In genomic region chr20:44402391-44403193, GRCh38 we compare ENCODE assay signal across 1 cellular context.
TF ChIP-seq lines count a peak whose summit lies in the region.

No MANE protein-coding gene starts in this region.

TF ChIP-seq in HepG2, 621 proteins besides CTCF, POLR2A, EP300 and RAD21 (continued from another document and continues in another):
- no peak; the same call in 1 of the 2 replicates for TF ChIP-seq ZNF414 (CRISPR knock-in tag; IDR thresholded peaks at IDR 0.05)
- TF ChIP-seq SIN3A (IDR thresholded peaks at IDR 0.05; ENCODE audit: borderline replicate concordance, low read depth, low read length) = 0 out of 2 replicates have a peak, but pooled peaks have one; percentile 47
- TF ChIP-seq ZNF546 (CRISPR knock-in tag; conservative IDR thresholded peaks at IDR 0.05) = no peak; the same call in 1 of the 2 replicates
- TF ChIP-seq ARNTL (CRISPR knock-in tag; IDR thresholded peaks at IDR 0.05) = peak; percentile 88
- TF ChIP-seq ARNT2 (CRISPR knock-in tag; IDR thresholded peaks at IDR 0.05; ENCODE audit: low read depth) = no peak
- TF ChIP-seq THAP11 (CRISPR knock-in tag; IDR thresholded peaks at IDR 0.05) = peak; percentile 34; the same call in 1 of the 2 replicates
- TF ChIP-seq, protein P1, sequence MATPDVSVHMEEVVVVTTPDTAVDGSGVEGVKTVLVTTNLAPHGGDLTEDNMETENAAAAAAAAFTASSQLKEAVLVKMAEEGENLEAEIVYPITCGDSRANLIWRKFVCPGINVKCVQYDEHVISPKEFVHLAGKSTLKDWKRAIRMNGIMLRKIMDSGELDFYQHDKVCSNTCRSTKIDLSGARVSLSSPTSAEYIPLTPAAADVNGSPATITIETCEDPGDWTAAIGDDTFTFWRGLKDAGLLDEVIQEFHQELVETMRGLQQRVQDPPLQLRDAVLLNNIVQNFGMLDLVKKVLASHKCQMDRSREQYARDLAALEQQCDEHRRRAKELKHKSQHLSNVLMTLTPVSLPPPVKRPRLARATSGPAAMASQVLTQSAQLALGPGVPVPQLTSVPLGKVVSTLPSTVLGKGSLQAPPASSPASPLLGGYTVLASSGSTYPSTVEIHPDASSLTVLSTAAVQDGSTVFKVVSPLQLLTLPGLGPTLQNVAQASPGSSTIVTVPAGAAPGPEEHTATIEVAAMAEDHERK (CRISPR knock-in tag; IDR thresholded peaks at IDR 0.05; ENCODE audit: low read depth) = no peak
- no peak for TF ChIP-seq SYNCRIP (IDR thresholded peaks at IDR 0.05; ENCODE audit: insufficient read depth, low read depth, low read length)
- TF ChIP-seq, protein P2, sequence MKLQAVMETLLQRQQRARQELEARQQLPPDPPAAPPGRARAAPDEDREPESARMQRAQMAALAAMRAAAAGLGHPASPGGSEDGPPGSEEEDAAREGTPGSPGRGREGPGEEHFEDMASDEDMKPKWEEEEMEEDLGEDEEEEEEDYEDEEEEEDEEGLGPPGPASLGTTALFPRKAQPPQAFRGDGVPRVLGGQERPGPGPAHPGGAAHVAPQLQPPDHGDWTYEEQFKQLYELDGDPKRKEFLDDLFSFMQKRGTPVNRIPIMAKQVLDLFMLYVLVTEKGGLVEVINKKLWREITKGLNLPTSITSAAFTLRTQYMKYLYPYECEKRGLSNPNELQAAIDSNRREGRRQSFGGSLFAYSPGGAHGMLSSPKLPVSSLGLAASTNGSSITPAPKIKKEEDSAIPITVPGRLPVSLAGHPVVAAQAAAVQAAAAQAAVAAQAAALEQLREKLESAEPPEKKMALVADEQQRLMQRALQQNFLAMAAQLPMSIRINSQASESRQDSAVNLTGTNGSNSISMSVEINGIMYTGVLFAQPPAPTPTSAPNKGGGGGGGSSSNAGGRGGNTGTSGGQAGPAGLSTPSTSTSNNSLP (IDR thresholded peaks at IDR 0.05; ENCODE audit: low read depth, low read length) = no peak
- peak; percentile 61; the same call in 1 of the 2 replicates for TF ChIP-seq DMTF1 (CRISPR knock-in tag; IDR thresholded peaks at IDR 0.05)
- TF ChIP-seq ZNF558 (CRISPR knock-in tag; IDR thresholded peaks at IDR 0.05; ENCODE audit: borderline replicate concordance) = no peak; the same call in 1 of the 2 replicates
- peak; percentile 60 for TF ChIP-seq ZNF883 (CRISPR knock-in tag; IDR thresholded peaks at IDR 0.05; ENCODE audit: not compliant biosample characterization)
- peak; percentile 82 for TF ChIP-seq ZNF451 (CRISPR knock-in tag; IDR thresholded peaks at IDR 0.05)
- TF ChIP-seq PHF8 (CRISPR knock-in tag; IDR thresholded peaks at IDR 0.05) = peak; percentile 61
- no peak for TF ChIP-seq ZNF3 (CRISPR knock-in tag; IDR thresholded peaks at IDR 0.05)
- TF ChIP-seq ZNF275 (CRISPR knock-in tag; IDR thresholded peaks at IDR 0.05; ENCODE audit: borderline replicate concordance) = peak; percentile 48; the same call in 1 of the 2 replicates
- TF ChIP-seq DDIT3 (CRISPR knock-in tag; IDR thresholded peaks at IDR 0.05) = no peak
- 0 out of 2 replicates have a peak, but pooled peaks have one; percentile 50 for TF ChIP-seq ZNF101 (CRISPR knock-in tag; IDR thresholded peaks at IDR 0.05; ENCODE audit: borderline replicate concordance, low read depth)
- peak; percentile 80; the same call in 1 of the 2 replicates for TF ChIP-seq ZNF749 (CRISPR knock-in tag; IDR thresholded peaks at IDR 0.05; ENCODE audit: borderline replicate concordance)
- no peak for TF ChIP-seq CHD2 (IDR thresholded peaks at IDR 0.05; ENCODE audit: low read depth, low read length)
- TF ChIP-seq HMGA1 (CRISPR knock-in tag; conservative IDR thresholded peaks at IDR 0.05) = no peak
- no peak; the same call in none of the 2 replicates for TF ChIP-seq ZNF350 (CRISPR knock-in tag; IDR thresholded peaks at IDR 0.05; ENCODE audit: borderline replicate concordance, low read depth)
- TF ChIP-seq, protein P3, sequence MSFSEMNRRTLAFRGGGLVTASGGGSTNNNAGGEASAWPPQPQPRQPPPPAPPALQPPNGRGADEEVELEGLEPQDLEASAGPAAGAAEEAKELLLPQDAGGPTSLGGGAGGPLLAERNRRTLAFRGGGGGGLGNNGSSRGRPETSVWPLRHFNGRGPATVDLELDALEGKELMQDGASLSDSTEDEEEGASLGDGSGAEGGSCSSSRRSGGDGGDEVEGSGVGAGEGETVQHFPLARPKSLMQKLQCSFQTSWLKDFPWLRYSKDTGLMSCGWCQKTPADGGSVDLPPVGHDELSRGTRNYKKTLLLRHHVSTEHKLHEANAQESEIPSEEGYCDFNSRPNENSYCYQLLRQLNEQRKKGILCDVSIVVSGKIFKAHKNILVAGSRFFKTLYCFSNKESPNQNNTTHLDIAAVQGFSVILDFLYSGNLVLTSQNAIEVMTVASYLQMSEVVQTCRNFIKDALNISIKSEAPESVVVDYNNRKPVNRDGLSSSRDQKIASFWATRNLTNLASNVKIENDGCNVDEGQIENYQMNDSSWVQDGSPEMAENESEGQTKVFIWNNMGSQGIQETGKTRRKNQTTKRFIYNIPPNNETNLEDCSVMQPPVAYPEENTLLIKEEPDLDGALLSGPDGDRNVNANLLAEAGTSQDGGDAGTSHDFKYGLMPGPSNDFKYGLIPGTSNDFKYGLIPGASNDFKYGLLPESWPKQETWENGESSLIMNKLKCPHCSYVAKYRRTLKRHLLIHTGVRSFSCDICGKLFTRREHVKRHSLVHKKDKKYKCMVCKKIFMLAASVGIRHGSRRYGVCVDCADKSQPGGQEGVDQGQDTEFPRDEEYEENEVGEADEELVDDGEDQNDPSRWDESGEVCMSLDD (CRISPR knock-in tag; IDR thresholded peaks at IDR 0.05; ENCODE audit: borderline replicate concordance) = 0 out of 2 replicates have a peak, but pooled peaks have one; percentile 41
- TF ChIP-seq ZBTB37 (CRISPR knock-in tag; IDR thresholded peaks at IDR 0.05) = no peak
- no peak for TF ChIP-seq ZNF816 (CRISPR knock-in tag; IDR thresholded peaks at IDR 0.05; ENCODE audit: borderline replicate concordance)
- TF ChIP-seq HNRNPUL1 (IDR thresholded peaks at IDR 0.05; ENCODE audit: low read depth, low read length) = no peak
- no peak for TF ChIP-seq TSC22D2 (CRISPR knock-in tag; IDR thresholded peaks at IDR 0.05; ENCODE audit: borderline replicate concordance)
- TF ChIP-seq ZNF256 (CRISPR knock-in tag; conservative IDR thresholded peaks at IDR 0.05) = 0 out of 2 replicates have a peak, but pooled peaks have one; percentile 59
- TF ChIP-seq BHLHE40 (IDR thresholded peaks at IDR 0.05; ENCODE audit: low read length) = peak; percentile 94
- TF ChIP-seq XBP1 (CRISPR knock-in tag; IDR thresholded peaks at IDR 0.05) = no peak
- TF ChIP-seq RBM22 (optimal IDR thresholded peaks at IDR 0.05; ENCODE audit: low read length) = peak; percentile 74
- peak; percentile 13; the same call in 1 of the 2 replicates for TF ChIP-seq KMT2B (CRISPR knock-in tag; IDR thresholded peaks at IDR 0.05)
- TF ChIP-seq GTF2F1 (IDR thresholded peaks at IDR 0.05; ENCODE audit: low read length) = no peak
- TF ChIP-seq KLF11 (CRISPR knock-in tag; IDR thresholded peaks at IDR 0.05) = no peak
- TF ChIP-seq HDAC1 (CRISPR knock-in tag; IDR thresholded peaks at IDR 0.05) = peak; percentile 56
- 0 out of 2 replicates have a peak, but pooled peaks have one; percentile 20 for TF ChIP-seq ZNF44 (CRISPR knock-in tag; IDR thresholded peaks at IDR 0.05)
- TF ChIP-seq ZBTB21 (CRISPR knock-in tag; IDR thresholded peaks at IDR 0.05) = no peak
- TF ChIP-seq, protein P4, sequence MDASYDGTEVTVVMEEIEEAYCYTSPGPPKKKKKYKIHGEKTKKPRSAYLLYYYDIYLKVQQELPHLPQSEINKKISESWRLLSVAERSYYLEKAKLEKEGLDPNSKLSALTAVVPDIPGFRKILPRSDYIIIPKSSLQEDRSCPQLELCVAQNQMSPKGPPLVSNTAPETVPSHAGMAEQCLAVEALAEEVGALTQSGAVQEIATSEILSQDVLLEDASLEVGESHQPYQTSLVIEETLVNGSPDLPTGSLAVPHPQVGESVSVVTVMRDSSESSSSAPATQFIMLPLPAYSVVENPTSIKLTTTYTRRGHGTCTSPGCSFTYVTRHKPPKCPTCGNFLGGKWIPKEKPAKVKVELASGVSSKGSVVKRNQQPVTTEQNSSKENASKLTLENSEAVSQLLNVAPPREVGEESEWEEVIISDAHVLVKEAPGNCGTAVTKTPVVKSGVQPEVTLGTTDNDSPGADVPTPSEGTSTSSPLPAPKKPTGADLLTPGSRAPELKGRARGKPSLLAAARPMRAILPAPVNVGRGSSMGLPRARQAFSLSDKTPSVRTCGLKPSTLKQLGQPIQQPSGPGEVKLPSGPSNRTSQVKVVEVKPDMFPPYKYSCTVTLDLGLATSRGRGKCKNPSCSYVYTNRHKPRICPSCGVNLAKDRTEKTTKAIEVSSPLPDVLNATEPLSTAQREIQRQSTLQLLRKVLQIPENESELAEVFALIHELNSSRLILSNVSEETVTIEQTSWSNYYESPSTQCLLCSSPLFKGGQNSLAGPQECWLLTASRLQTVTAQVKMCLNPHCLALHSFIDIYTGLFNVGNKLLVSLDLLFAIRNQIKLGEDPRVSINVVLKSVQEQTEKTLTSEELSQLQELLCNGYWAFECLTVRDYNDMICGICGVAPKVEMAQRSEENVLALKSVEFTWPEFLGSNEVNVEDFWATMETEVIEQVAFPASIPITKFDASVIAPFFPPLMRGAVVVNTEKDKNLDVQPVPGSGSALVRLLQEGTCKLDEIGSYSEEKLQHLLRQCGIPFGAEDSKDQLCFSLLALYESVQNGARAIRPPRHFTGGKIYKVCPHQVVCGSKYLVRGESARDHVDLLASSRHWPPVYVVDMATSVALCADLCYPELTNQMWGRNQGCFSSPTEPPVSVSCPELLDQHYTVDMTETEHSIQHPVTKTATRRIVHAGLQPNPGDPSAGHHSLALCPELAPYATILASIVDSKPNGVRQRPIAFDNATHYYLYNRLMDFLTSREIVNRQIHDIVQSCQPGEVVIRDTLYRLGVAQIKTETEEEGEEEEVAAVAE (CRISPR knock-in tag; IDR thresholded peaks at IDR 0.05; ENCODE audit: borderline replicate concordance) = 0 out of 2 replicates have a peak, but pooled peaks have one; percentile 38
- no peak for TF ChIP-seq LRRFIP1 (CRISPR knock-in tag; conservative IDR thresholded peaks at IDR 0.05)
- 0 out of 2 replicates have a peak, but pooled peaks have one; percentile 7 for TF ChIP-seq KDM1A (CRISPR knock-in tag; IDR thresholded peaks at IDR 0.05)
- TF ChIP-seq ZNF251 (CRISPR knock-in tag; IDR thresholded peaks at IDR 0.05) = 0 out of 2 replicates have a peak, but pooled peaks have one; percentile 24
- TF ChIP-seq POLR2AphosphoS2 (IDR thresholded peaks at IDR 0.05; ENCODE audit: low read depth, low read length) = no peak
